Comparison of ENCODE assay signal across 12 cellular contexts in genomic region chr9:129630967-129631672, GRCh38. TPM values are rescaled to one million over a fixed set of nuclear protein-coding genes. Genes with fewer than 3 reads are reported as not detected.
DNase-seq lines count a peak whose midpoint lies in the region; ATAC-seq and TF ChIP-seq lines count a peak whose summit lies in the region.
"Had no signal": no experiment of that assay in that cellular context is flagged by ENCODE, and none has a peak within 500 bp of the region (broad histone marks: within the 10 kb centered on the region; RNA-seq: fewer than 3 reads in every experiment).

No MANE protein-coding gene starts in this region.

- ATAC-seq in heart right ventricle = peak in 5 of 8 donors; percentile 20 to 60 (median 33)
- no peak for ATAC-seq in activated CD8-positive, alpha-beta memory T cell treated with anti-CD3 and anti-CD28 coated beads, Interleukin-2, amount 10 ng/mL, durations not matched to agents 7 days and 5 days

- H3K36me3 ChIP-seq in heart right ventricle (peaks cover 4 to 70% (median 30%) of the 10 kb centered on the region in 9 donors), smooth muscle cell (ENCODE audit: low read depth) (no peaks in the 10 kb centered on the region)

- CTCF ChIA-PET in activated CD8-positive, alpha-beta memory T cell treated with anti-CD3 and anti-CD28 coated beads, Interleukin-2, amount 10 ng/mL, durations not matched to agents 7 days and 5 days (lab: Charles Lee) = interaction anchor here (1.0 to 2.2 kb wide), 2 partner anchors 11 to 15 kb away, joined by 3 to 6 read pairs; partner anchors contain the start of gene ASB6

- H3K9me3 ChIP-seq in heart right ventricle (no peaks in the 10 kb centered on the region), smooth muscle cell (replicated peaks; ENCODE audit: low read depth) (no peaks in the 10 kb centered on the region)

- H3K27me3 Mint-ChIP-seq in T-helper 2 cell treated with Interferon-gamma antibody and Interleukin-4, amounts not matched to agents 5 μg/mL and 100 μg/mL, for 36 hours (ENCODE audit: low read depth) = no peaks in the 10 kb centered on the region
- no peaks in the 10 kb centered on the region for H3K27me3 Mint-ChIP-seq in activated CD8-positive, alpha-beta memory T cell treated with anti-CD3 and anti-CD28 coated beads, Interleukin-2, amount 10 ng/mL, durations not matched to agents 7 days and 5 days

- peaks cover 19% of the 10 kb centered on the region for H3K4me1 Mint-ChIP-seq in T-helper 2 cell treated with Interferon-gamma antibody and Interleukin-4, amounts not matched to agents 5 μg/mL and 100 μg/mL, for 36 hours (ENCODE audit: low read depth)
- peaks cover 53% of the 10 kb centered on the region for H3K4me1 Mint-ChIP-seq in activated CD8-positive, alpha-beta memory T cell treated with anti-CD3 and anti-CD28 coated beads, Interleukin-2, amount 10 ng/mL, durations not matched to agents 7 days and 5 days

- 54% methylated on average over 21 of the region's 21 CpGs for WGBS in heart right ventricle, 2 donors
- WGBS in smooth muscle cell (ENCODE audit: low lambda C conversion rate) = 64% methylated on average over 21 of the region's 21 CpGs

- DNase-seq in M059J (ENCODE audit: low read depth) = peak; percentile 84
- peak; percentile 56 for DNase-seq in astrocyte of the hippocampus (ENCODE audit: low read depth, low spot score)
- no peak for DNase-seq in heart right ventricle
- DNase-seq in smooth muscle cell (lab: John Stamatoyannopoulos, UW; ENCODE audit: unreplicated experiment) = no peak
- no peak for DNase-seq in T-helper 2 cell treated with Interferon-gamma antibody and Interleukin-4, amounts not matched to agents 5 μg/mL and 100 μg/mL, for 36 hours (ENCODE audit: low spot score)
- no peak for DNase-seq in NAMALWA (ENCODE audit: low spot score)
- DNase-seq in activated CD8-positive, alpha-beta memory T cell treated with anti-CD3 and anti-CD28 coated beads, Interleukin-2, amount 10 ng/mL, durations not matched to agents 7 days and 5 days = no peak
- DNase-seq: aorta; GF-D8; MM.1S; NK-92 treated with Interleukin-12 subunit alpha and Interleukin-12 subunit beta, amount 100 ng/mL, for 24 hours had no signal

- H3K27ac ChIP-seq in heart right ventricle = peak overlapping the region in 8 of 10 donors; percentile 10 to 70 (median 54)
- peak overlapping the region; percentile 25 for H3K27ac ChIP-seq in smooth muscle cell (ENCODE audit: low read depth)
- H3K27ac ChIP-seq: parathyroid adenoma had no signal

- H3K27me3 ChIP-seq in heart right ventricle (no peaks in the 10 kb centered on the region), smooth muscle cell (ENCODE audit: low read depth) (no peaks in the 10 kb centered on the region)

- H3K9ac ChIP-seq in smooth muscle cell (ENCODE audit: low read depth) = no peak overlapping the region
- H3K9ac ChIP-seq: parathyroid adenoma had no signal

- H3K36me3 Mint-ChIP-seq in T-helper 2 cell treated with Interferon-gamma antibody and Interleukin-4, amounts not matched to agents 5 μg/mL and 100 μg/mL, for 36 hours (ENCODE audit: low read depth) = peaks cover 39% of the 10 kb centered on the region
- H3K36me3 Mint-ChIP-seq in activated CD8-positive, alpha-beta memory T cell treated with anti-CD3 and anti-CD28 coated beads, Interleukin-2, amount 10 ng/mL, durations not matched to agents 7 days and 5 days = peaks cover 16% of the 10 kb centered on the region

- H3F3A ChIP-seq in smooth muscle cell (ENCODE audit: low read depth) = peaks cover 7% of the 10 kb centered on the region

- no peak overlapping the region for H3K27ac Mint-ChIP-seq in T-helper 2 cell treated with Interferon-gamma antibody and Interleukin-4, amounts not matched to agents 5 μg/mL and 100 μg/mL, for 36 hours
- H3K27ac Mint-ChIP-seq in activated CD8-positive, alpha-beta memory T cell treated with anti-CD3 and anti-CD28 coated beads, Interleukin-2, amount 10 ng/mL, durations not matched to agents 7 days and 5 days = no peak overlapping the region

- H3K4me3 ChIP-seq in heart right ventricle (no peak overlapping the region), smooth muscle cell (no peak overlapping the region)

- no peaks in the 10 kb centered on the region for H3K9me3 Mint-ChIP-seq in T-helper 2 cell treated with Interferon-gamma antibody and Interleukin-4, amounts not matched to agents 5 μg/mL and 100 μg/mL, for 36 hours
- no peaks in the 10 kb centered on the region for H3K9me3 Mint-ChIP-seq in activated CD8-positive, alpha-beta memory T cell treated with anti-CD3 and anti-CD28 coated beads, Interleukin-2, amount 10 ng/mL, durations not matched to agents 7 days and 5 days (ENCODE audit: low read depth)

- intact Hi-C loops in heart right ventricle (cut with DNase I) = no loop called here

- peaks cover 90% of the 10 kb centered on the region for H4K20me1 ChIP-seq in smooth muscle cell (ENCODE audit: low read depth)

- TF ChIP-seq CTCF in heart right ventricle (IDR thresholded peaks at IDR 0.05) = no peak
- TF ChIP-seq CTCF in smooth muscle cell (IDR thresholded peaks at IDR 0.05; ENCODE audit: borderline replicate concordance, insufficient read depth, poor library complexity, severe bottlenecking) = no peak

- peak overlapping the region; percentile 3 for H3K4me2 ChIP-seq in smooth muscle cell

- peaks cover 77% of the 10 kb centered on the region for H3K79me2 ChIP-seq in smooth muscle cell (ENCODE audit: low read depth)

- no peak overlapping the region for H3K4me3 Mint-ChIP-seq in T-helper 2 cell treated with Interferon-gamma antibody and Interleukin-4, amounts not matched to agents 5 μg/mL and 100 μg/mL, for 36 hours
- no peak overlapping the region for H3K4me3 Mint-ChIP-seq in activated CD8-positive, alpha-beta memory T cell treated with anti-CD3 and anti-CD28 coated beads, Interleukin-2, amount 10 ng/mL, durations not matched to agents 7 days and 5 days

- H3K4me1 ChIP-seq in heart right ventricle = peaks cover 24 to 69% (median 58%) of the 10 kb centered on the region in 9 donors
- peaks cover 6% of the 10 kb centered on the region for H3K4me1 ChIP-seq in smooth muscle cell (ENCODE audit: low read depth)

- H2AFZ ChIP-seq in smooth muscle cell (ENCODE audit: low read depth) = no peak overlapping the region
- H2AFZ ChIP-seq: parathyroid adenoma had no signal

RNA-seq across cellular contexts. Expression of gene NTMT1, which starts 5.2 kb away (rescaled TPM):
- 77.0 and 79.5 TPM in 2 replicates for total RNA-seq in M059J (2014; rRNA removed; shearing (Covaris generic))
- total RNA-seq in heart right ventricle (10 to 100 TPM; 54.0 to 84.2 (median 61.9) TPM), smooth muscle cell (24.7 and 42.9 TPM in 2 replicates)
- polyA plus RNA-seq in heart right ventricle (100 to 1,000 TPM in 1 of 2 donors, 10 to 100 TPM in 1; 60.9 to 123 TPM), smooth muscle cell (118 and 129 TPM in 2 replicates)
- total RNA-seq in activated CD8-positive, alpha-beta memory T cell treated with anti-CD3 and anti-CD28 coated beads, Interleukin-2, amount 10 ng/mL, durations not matched to agents 7 days and 5 days = 10 to 100 TPM; 37.2 to 46.2 TPM

RNA-seq across cellular contexts. Expression of gene C9orf50, which starts 10.2 kb away (rescaled TPM):
- total RNA-seq in M059J (2014; rRNA removed; shearing (Covaris generic)) = 0.10 TPM in 1 of 2 replicates, not detected in the other
- total RNA-seq in heart right ventricle (not detected), smooth muscle cell (not detected in 2 replicates)
- polyA plus RNA-seq in heart right ventricle (not detected), smooth muscle cell (0.59 TPM in 1 of 2 replicates, not detected in the other)
- total RNA-seq in activated CD8-positive, alpha-beta memory T cell treated with anti-CD3 and anti-CD28 coated beads, Interleukin-2, amount 10 ng/mL, durations not matched to agents 7 days and 5 days = not detected

RNA-seq across cellular contexts. Expression of gene ASB6, which starts 10.8 kb away (rescaled TPM):
- total RNA-seq in M059J (2014; rRNA removed; shearing (Covaris generic)) = 17.4 TPM in 2 replicates
- total RNA-seq in heart right ventricle (10 to 100 TPM in 2 of 10 donors, 1 to 10 TPM in 8; 6.2 to 11.8 (median 9.0) TPM), smooth muscle cell (10.9 and 13.8 TPM in 2 replicates)
- polyA plus RNA-seq in heart right ventricle (10 to 100 TPM in 1 of 2 donors, 1 to 10 TPM in 1; 9.2 to 11.2 TPM), smooth muscle cell (22.2 and 26.0 TPM in 2 replicates)
- total RNA-seq in activated CD8-positive, alpha-beta memory T cell treated with anti-CD3 and anti-CD28 coated beads, Interleukin-2, amount 10 ng/mL, durations not matched to agents 7 days and 5 days = 10 to 100 TPM; 25.0 to 26.4 TPM

RNA-seq across cellular contexts. Expression of gene PRRX2, which starts 34.3 kb away (rescaled TPM):
- 0.17 and 0.20 TPM in 2 replicates for total RNA-seq in M059J (2014; rRNA removed; shearing (Covaris generic))
- 1 to 10 TPM in 2 of 10 donors, under 1 TPM in 8; 0.21 to 1.2 (median 0.45) TPM for total RNA-seq in heart right ventricle
- 1 to 10 TPM in 1 of 2 donors, under 1 TPM in 1; 0.29 to 3.0 TPM for polyA plus RNA-seq in heart right ventricle
- 59.9 and 87.7 TPM in 2 replicates for total RNA-seq in smooth muscle cell
- 180 and 234 TPM in 2 replicates for polyA plus RNA-seq in smooth muscle cell
- under 1 TPM in 1 of 2 experiments, not detected in 1; 0.28 TPM for total RNA-seq in activated CD8-positive, alpha-beta memory T cell treated with anti-CD3 and anti-CD28 coated beads, Interleukin-2, amount 10 ng/mL, durations not matched to agents 7 days and 5 days

Comparison
In these comparisons a context has a peak if more than half of its experiments do, and no peak if none do; other contexts are left out.
1. DNase-seq: peak in M059J (single experiment) and astrocyte of the hippocampus (single experiment); none in heart right ventricle (0 of 2), smooth muscle cell (single experiment), T-helper 2 cell treated with Interferon-gamma antibody and Interleukin-4, amounts not matched to agents 5 μg/mL and 100 μg/mL, for 36 hours (single experiment), NAMALWA (single experiment) and activated CD8-positive, alpha-beta memory T cell treated with anti-CD3 and anti-CD28 coated beads, Interleukin-2, amount 10 ng/mL, durations not matched to agents 7 days and 5 days (single experiment).